In genomic region chr2:188726561-188727247, GRCh38 we compare ENCODE assay signal across 27 cellular contexts.
DNase-seq lines count a peak whose midpoint lies in the region; ATAC-seq, FAIRE-seq and TF ChIP-seq lines count a peak whose summit lies in the region.
"Had no signal": no experiment of that assay in that cellular context is flagged by ENCODE, and none has a peak within 500 bp of the region (broad histone marks: within the 10 kb centered on the region; RNA-seq: fewer than 3 reads in every experiment).

No MANE protein-coding gene starts in this region.

- H3K4me1 Mint-ChIP-seq in osteocyte (ENCODE audit: unreplicated experiment), result peaks cover 35% of the 10 kb centered on the region
- H3K4me1 Mint-ChIP-seq: activated CD4-positive, alpha-beta T cell treated with anti-CD3 and anti-CD28 coated beads for 36 hours; activated naive CD4-positive, alpha-beta T cell treated with anti-CD3 and anti-CD28 coated beads, Interleukin-2, amount 10 ng/mL, durations not matched to agents 7 days and 5 days; activated T-helper 17 cell treated with anti-CD3 and anti-CD28 coated beads, Interleukin-2, amount 50 U/mL, for 72 hours; stimulated activated memory B cell treated with anti-CD40 and anti-IgM and Interleukin-4, amounts not matched to agents 10 μg/mL and 1 μg/mL and 100 μg/mL, for 72 hours had no signal

- H3K27ac Mint-ChIP-seq in osteocyte (ENCODE audit: unreplicated experiment), result peak overlapping the region; percentile 48
- H3K27ac Mint-ChIP-seq: activated CD4-positive, alpha-beta T cell treated with anti-CD3 and anti-CD28 coated beads for 36 hours; activated naive CD4-positive, alpha-beta T cell treated with anti-CD3 and anti-CD28 coated beads, Interleukin-2, amount 10 ng/mL, durations not matched to agents 7 days and 5 days; activated T-helper 17 cell treated with anti-CD3 and anti-CD28 coated beads, Interleukin-2, amount 50 U/mL, for 72 hours; natural killer cell treated with Interleukin-12 subunit alpha and Interleukin-12 subunit beta and Interleukin-15 and Interleukin-18, amount 100 ng/mL, for 72 hours; stimulated activated memory B cell treated with anti-CD40 and anti-IgM and Interleukin-4, amounts not matched to agents 10 μg/mL and 1 μg/mL and 100 μg/mL, for 72 hours had no signal

- no peaks in the 10 kb centered on the region for H3K36me3 Mint-ChIP-seq in osteocyte (ENCODE audit: unreplicated experiment)
- H3K36me3 Mint-ChIP-seq: activated naive CD4-positive, alpha-beta T cell treated with anti-CD3 and anti-CD28 coated beads, Interleukin-2, amount 10 ng/mL, durations not matched to agents 7 days and 5 days; natural killer cell treated with Interleukin-12 subunit alpha and Interleukin-12 subunit beta and Interleukin-15 and Interleukin-18, amount 100 ng/mL, for 72 hours; stimulated activated memory B cell treated with anti-CD40 and anti-IgM and Interleukin-4, amounts not matched to agents 10 μg/mL and 1 μg/mL and 100 μg/mL, for 72 hours had no signal

- no peaks in the 10 kb centered on the region for H3K9me3 Mint-ChIP-seq in osteocyte (ENCODE audit: unreplicated experiment)

- no peaks in the 10 kb centered on the region for H3K27me3 Mint-ChIP-seq in osteocyte (ENCODE audit: unreplicated experiment)
- H3K27me3 Mint-ChIP-seq: activated CD4-positive, alpha-beta T cell treated with anti-CD3 and anti-CD28 coated beads for 36 hours; activated naive CD4-positive, alpha-beta T cell treated with anti-CD3 and anti-CD28 coated beads, Interleukin-2, amount 10 ng/mL, durations not matched to agents 7 days and 5 days; activated T-helper 17 cell treated with anti-CD3 and anti-CD28 coated beads, Interleukin-2, amount 50 U/mL, for 72 hours; natural killer cell treated with Interleukin-12 subunit alpha and Interleukin-12 subunit beta and Interleukin-15 and Interleukin-18, amount 100 ng/mL, for 72 hours; stimulated activated memory B cell treated with anti-CD40 and anti-IgM and Interleukin-4, amounts not matched to agents 10 μg/mL and 1 μg/mL and 100 μg/mL, for 72 hours had no signal

- DNase-seq in LHCN-M2 (ENCODE audit: low read depth) (peak; percentile 24), fibroblast of gingiva (ENCODE audit: low read depth) (peak; percentile 51), osteocyte (ENCODE audit: extremely low spot score, unreplicated experiment) (no peak), DMS 273 (lab: John Stamatoyannopoulos, UW; ENCODE audit: unreplicated experiment) (no peak), DMS79 (lab: John Stamatoyannopoulos, UW) (no peak)
- DNase-seq: activated CD4-positive, alpha-beta T cell treated with anti-CD3 and anti-CD28 coated beads for 36 hours; activated naive CD4-positive, alpha-beta T cell treated with anti-CD3 and anti-CD28 coated beads, Interleukin-2, amount 10 ng/mL, durations not matched to agents 7 days and 5 days; adrenal gland; effector CD8-positive, alpha-beta T cell; gastrocnemius medialis; lower lobe of right lung; MG63; NCI-H1105; NCI-H187 treated with DMSO at 0.1 percent for 48 hours; NCI-H526 treated with DMSO at 0.1 percent for 48 hours; ovary; PC-9; SHP77; substantia nigra; T-helper 9 cell had no signal

- ATAC-seq in HG03196 (IDR thresholded peaks at IDR 0.05; ENCODE audit: unreplicated experiment), result no peak
- ATAC-seq: activated CD4-positive, alpha-beta T cell treated with anti-CD3 and anti-CD28 coated beads for 36 hours; activated T-helper 17 cell treated with anti-CD3 and anti-CD28 coated beads, Interleukin-2, amount 50 U/mL, for 72 hours; gastrocnemius medialis; K562; lower lobe of right lung; natural killer cell treated with Interleukin-12 subunit alpha and Interleukin-12 subunit beta and Interleukin-15 and Interleukin-18, amount 100 ng/mL, for 72 hours; stimulated activated memory B cell treated with anti-CD40 and anti-IgM and Interleukin-4, amounts not matched to agents 10 μg/mL and 1 μg/mL and 100 μg/mL, for 72 hours had no signal

- no peak overlapping the region for H3K4me3 Mint-ChIP-seq in osteocyte (ENCODE audit: unreplicated experiment)
- H3K4me3 Mint-ChIP-seq: activated CD4-positive, alpha-beta T cell treated with anti-CD3 and anti-CD28 coated beads for 36 hours; activated naive CD4-positive, alpha-beta T cell treated with anti-CD3 and anti-CD28 coated beads, Interleukin-2, amount 10 ng/mL, durations not matched to agents 7 days and 5 days; activated T-helper 17 cell treated with anti-CD3 and anti-CD28 coated beads, Interleukin-2, amount 50 U/mL, for 72 hours; natural killer cell treated with Interleukin-12 subunit alpha and Interleukin-12 subunit beta and Interleukin-15 and Interleukin-18, amount 100 ng/mL, for 72 hours; stimulated activated memory B cell treated with anti-CD40 and anti-IgM and Interleukin-4, amounts not matched to agents 10 μg/mL and 1 μg/mL and 100 μg/mL, for 72 hours had no signal

- no peak for TF ChIP-seq CTCF in osteocyte (IDR thresholded peaks at IDR 0.05)

- peak; percentile 75 for FAIRE-seq in TTC549 (lab: Jason Lieb, UNC)
- FAIRE-seq: colon, K562 had no signal

Comparison
In these comparisons a context has a peak if more than half of its experiments do, and no peak if none do; other contexts are left out.
1. DNase-seq: peak in LHCN-M2 (single experiment) and fibroblast of gingiva (single experiment); none in osteocyte (single experiment), DMS 273 (single experiment) and DMS79 (single experiment).